ENCODE assay signal across 30 cellular contexts in the genomic region with DNA sequence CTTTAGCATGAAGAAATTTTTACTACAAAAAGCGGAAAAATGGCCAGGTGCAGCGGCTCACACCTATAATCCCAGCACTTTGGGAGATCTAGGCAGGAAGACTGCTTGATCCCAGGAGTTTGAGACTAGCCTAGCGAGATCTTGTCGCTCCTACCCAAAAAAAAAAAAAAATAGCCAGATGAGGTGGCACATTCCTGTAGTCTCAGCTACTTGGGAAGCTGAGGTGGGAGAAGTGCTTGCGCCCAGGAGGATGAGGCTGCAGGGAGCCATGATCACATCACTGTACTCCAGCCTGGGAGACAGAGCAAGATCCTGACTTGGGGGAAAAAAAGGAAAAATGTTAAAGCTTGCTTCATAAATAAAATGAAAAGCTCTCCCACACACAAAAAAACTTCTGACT.
"Had no signal": no experiment of that assay in that cellular context is flagged by ENCODE, and none has a peak within 500 bp of the region (broad histone marks: within the 10 kb centered on the region; RNA-seq: fewer than 3 reads in every experiment).

No MANE protein-coding gene starts in this region.

- H2AFZ ChIP-seq: hepatocyte, neural progenitor cell had no signal

- H3K4me3 Mint-ChIP-seq: dendritic cell treated with granulocyte-macrophage colony-stimulating factor and Interleukin-4, amounts not matched to agents 40 ng/mL and 50 ng/mL, for 4 days; memory B cell; mesothelial cell of epicardium; naive B cell; natural killer cell treated with Interleukin-12 subunit alpha and Interleukin-12 subunit beta and Interleukin-15 and Interleukin-18, amount 100 ng/mL, for 72 hours; neural progenitor cell; stimulated activated memory B cell treated with anti-CD40 and anti-IgM and Interleukin-4, amounts not matched to agents 10 μg/mL and 1 μg/mL and 100 μg/mL, for 72 hours; stimulated activated naive CD8-positive, alpha-beta T cell treated with anti-CD3 and anti-CD28 coated beads, Interleukin-15, Interleukin-2, amounts not matched to agents 100 ng/mL and 50 ng/mL, for 24 hours had no signal

- H3K9ac ChIP-seq: neural progenitor cell had no signal

- H3K4me1 Mint-ChIP-seq: neural progenitor cell had no signal

- H3K4me1 ChIP-seq: colonic mucosa, foreskin keratinocyte, uterus had no signal

- H3K9me3 Mint-ChIP-seq: dendritic cell treated with granulocyte-macrophage colony-stimulating factor and Interleukin-4, amounts not matched to agents 40 ng/mL and 50 ng/mL, for 4 days; memory B cell; mesothelial cell of epicardium; naive B cell; natural killer cell treated with Interleukin-12 subunit alpha and Interleukin-12 subunit beta and Interleukin-15 and Interleukin-18, amount 100 ng/mL, for 72 hours; neural progenitor cell; stimulated activated memory B cell treated with anti-CD40 and anti-IgM and Interleukin-4, amounts not matched to agents 10 μg/mL and 1 μg/mL and 100 μg/mL, for 72 hours; stimulated activated naive CD8-positive, alpha-beta T cell treated with anti-CD3 and anti-CD28 coated beads, Interleukin-15, Interleukin-2, amounts not matched to agents 100 ng/mL and 50 ng/mL, for 24 hours had no signal

- H3K9me3 ChIP-seq: colonic mucosa, esophagus muscularis mucosa, gastroesophageal sphincter, heart left ventricle, mucosa of descending colon, ovary, psoas muscle, sigmoid colon, spleen, transverse colon, upper lobe of right lung, uterus had no signal

- H3K27me3 Mint-ChIP-seq: dendritic cell treated with granulocyte-macrophage colony-stimulating factor and Interleukin-4, amounts not matched to agents 40 ng/mL and 50 ng/mL, for 4 days; memory B cell; naive B cell; natural killer cell treated with Interleukin-12 subunit alpha and Interleukin-12 subunit beta and Interleukin-15 and Interleukin-18, amount 100 ng/mL, for 72 hours; stimulated activated memory B cell treated with anti-CD40 and anti-IgM and Interleukin-4, amounts not matched to agents 10 μg/mL and 1 μg/mL and 100 μg/mL, for 72 hours; stimulated activated naive CD8-positive, alpha-beta T cell treated with anti-CD3 and anti-CD28 coated beads, Interleukin-15, Interleukin-2, amounts not matched to agents 100 ng/mL and 50 ng/mL, for 24 hours had no signal

- H3K36me3 ChIP-seq: colonic mucosa, gastroesophageal sphincter, neural progenitor cell, ovary, sigmoid colon, transverse colon, upper lobe of right lung, uterus had no signal

- H3K27ac ChIP-seq: colonic mucosa, esophagus muscularis mucosa, foreskin keratinocyte, gastroesophageal sphincter, heart left ventricle, hepatocyte, neural progenitor cell, ovary, psoas muscle, sigmoid colon, skin epidermis, spleen, transverse colon, upper lobe of right lung, uterus had no signal

- ATAC-seq: foreskin keratinocyte; gastroesophageal sphincter; left lobe of liver; mucosa of descending colon; natural killer cell treated with Interleukin-12 subunit alpha and Interleukin-12 subunit beta and Interleukin-15 and Interleukin-18, amount 100 ng/mL, for 72 hours; psoas muscle; right cardiac atrium; stimulated activated memory B cell treated with anti-CD40 and anti-IgM and Interleukin-4, amounts not matched to agents 10 μg/mL and 1 μg/mL and 100 μg/mL, for 72 hours had no signal

- H3K4me2 ChIP-seq: hepatocyte, neural progenitor cell had no signal

- H3K27me3 ChIP-seq: colonic mucosa, esophagus muscularis mucosa, foreskin keratinocyte, gastroesophageal sphincter, heart left ventricle, hepatocyte, neural progenitor cell, ovary, sigmoid colon, spleen, transverse colon, upper lobe of right lung, uterus had no signal

- DNase-seq: colonic mucosa; effector CD8-positive, alpha-beta T cell; foreskin keratinocyte; heart left ventricle; kidney; mucosa of descending colon; naive B cell; ovary; posterior cingulate gyrus; psoas muscle; right cardiac atrium; sigmoid colon; spleen; stimulated activated CD4-positive, alpha-beta T cell treated with anti-CD3 and anti-CD28 coated beads, Interleukin-4, amount 100 ng/mL, for 4 hours; transverse colon; upper lobe of right lung; uterus had no signal

- H3K4me3 ChIP-seq: colonic mucosa, esophagus muscularis mucosa, gastroesophageal sphincter, heart left ventricle, hepatocyte, lung, mucosa of descending colon, neural progenitor cell, ovary, psoas muscle, sigmoid colon, skin epidermis, spleen, transverse colon, upper lobe of right lung, uterus had no signal

- H3K36me3 Mint-ChIP-seq: mesothelial cell of epicardium; naive B cell; natural killer cell treated with Interleukin-12 subunit alpha and Interleukin-12 subunit beta and Interleukin-15 and Interleukin-18, amount 100 ng/mL, for 72 hours; neural progenitor cell had no signal

- H3K27ac Mint-ChIP-seq: mesothelial cell of epicardium; natural killer cell treated with Interleukin-12 subunit alpha and Interleukin-12 subunit beta and Interleukin-15 and Interleukin-18, amount 100 ng/mL, for 72 hours; neural progenitor cell; stimulated activated memory B cell treated with anti-CD40 and anti-IgM and Interleukin-4, amounts not matched to agents 10 μg/mL and 1 μg/mL and 100 μg/mL, for 72 hours; stimulated activated naive CD8-positive, alpha-beta T cell treated with anti-CD3 and anti-CD28 coated beads, Interleukin-15, Interleukin-2, amounts not matched to agents 100 ng/mL and 50 ng/mL, for 24 hours had no signal
